ENCODE assay signal across 10 cellular contexts in the genomic region with DNA sequence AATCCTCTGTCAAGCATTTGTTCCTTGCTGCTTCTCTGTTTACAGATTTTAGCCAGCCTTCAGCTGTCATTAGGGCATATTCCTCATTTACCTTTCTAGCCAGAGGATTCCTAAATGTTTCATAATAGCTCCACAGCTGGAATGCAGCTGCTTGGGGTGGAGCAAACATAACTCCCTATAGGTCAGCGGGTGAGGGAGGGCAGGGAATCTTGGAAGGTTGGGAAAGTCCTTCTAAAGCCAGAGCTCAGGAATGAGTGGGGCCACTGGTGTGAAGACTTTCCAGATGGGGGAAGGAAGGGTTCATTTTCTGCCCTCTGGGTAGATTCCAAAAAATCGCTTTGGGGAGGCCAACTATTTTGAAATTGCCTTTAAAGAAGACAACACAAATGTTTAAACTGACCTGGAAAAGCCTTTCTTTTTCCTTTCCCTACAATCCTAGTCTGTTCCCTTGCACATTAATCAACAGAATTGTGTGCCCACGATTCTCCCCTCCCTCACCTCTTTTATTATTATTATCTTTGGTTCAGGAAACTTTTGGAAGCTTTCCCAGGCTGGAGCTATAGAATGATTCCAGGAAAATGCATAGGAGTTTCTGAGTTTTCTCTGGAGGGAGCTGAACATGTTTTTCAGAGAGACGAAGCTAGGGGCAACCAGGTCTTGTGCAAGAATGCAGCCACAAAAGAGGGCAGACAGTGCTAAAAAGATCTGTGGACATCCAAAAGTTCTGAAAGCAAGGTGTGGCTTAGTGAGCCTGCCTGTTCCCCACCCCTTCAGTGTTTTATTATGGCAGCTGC. TPM values are rescaled to one million over a fixed set of nuclear protein-coding genes. Genes with fewer than 3 reads are reported as not detected.
DNase-seq lines count a peak whose midpoint lies in the region; TF ChIP-seq lines count a peak whose summit lies in the region.
"Had no signal": no experiment of that assay in that cellular context is flagged by ENCODE, and none has a peak within 500 bp of the region (broad histone marks: within the 10 kb centered on the region; RNA-seq: fewer than 3 reads in every experiment).

No MANE protein-coding gene starts in this region.

- intact Hi-C loops in colonic mucosa (cut with DNase I) = no loop called here
- intact Hi-C loops in lower leg skin (cut with DNase I; ENCODE audit: low total_unique reads) = no loop called here
- intact Hi-C loops in testis (cut with DNase I; ENCODE audit: low total_unique reads) = loop anchor here (5.0 kb wide), 1 partner anchor 128 kb away; no protein-coding TSS in a partner anchor

- H3K36me3 Mint-ChIP-seq in nephron progenitor cell (ENCODE audit: low read depth) = no peaks in the 10 kb centered on the region

- H3K27ac ChIP-seq in colonic mucosa (peak overlapping the region; percentile 80), testis (peak overlapping the region; percentile 87 to 92)

- peaks cover 69% of the 10 kb centered on the region for H3K4me1 Mint-ChIP-seq in nephron progenitor cell

- DNase-seq in MG63 (peak; percentile 71), colonic mucosa (no peak), lower leg skin (ENCODE audit: low spot score in 2 of 2) (peak; percentile 86 to 93), testis (peak; percentile 79), anterior cingulate cortex (lab: John Stamatoyannopoulos, UW) (no peak), midbrain (lab: John Stamatoyannopoulos, UW) (no peak), nephron progenitor cell (no peak), NCI-H524 treated with DMSO at 0.1 percent for 48 hours (lab: John Stamatoyannopoulos, UW) (no peak)
- DNase-seq: activated CD8-positive, alpha-beta memory T cell treated with anti-CD3 and anti-CD28 coated beads for 24 hours had no signal

- H3K36me3 ChIP-seq in MG63 = no peaks in the 10 kb centered on the region
- no peaks in the 10 kb centered on the region for H3K36me3 ChIP-seq in colonic mucosa
- H3K36me3 ChIP-seq in testis (ENCODE audit: low read depth, missing control alignments) = no peaks in the 10 kb centered on the region

- peak overlapping the region in 1 of 2 donors; percentile 58 for H3K9ac ChIP-seq in colonic mucosa (ENCODE audit: low read depth in 2 of 2, low read length in 2 of 2)

- no peak overlapping the region for H3K4me3 ChIP-seq in MG63
- no peak overlapping the region for H3K4me3 ChIP-seq in colonic mucosa
- no peak overlapping the region for H3K4me3 ChIP-seq in lower leg skin (ENCODE audit: low read depth, poor library complexity, severe bottlenecking)
- no peak overlapping the region for H3K4me3 ChIP-seq in testis
- H3K4me3 ChIP-seq: GM12878 had no signal

- TF ChIP-seq POLR2A in lower leg skin (IDR thresholded peaks at IDR 0.05) (no peak), testis (IDR thresholded peaks at IDR 0.05) (no peak)

- no peaks in the 10 kb centered on the region for H3K9me3 ChIP-seq in MG63
- no peaks in the 10 kb centered on the region for H3K9me3 ChIP-seq in colonic mucosa
- no peaks in the 10 kb centered on the region for H3K9me3 ChIP-seq in testis

- TF ChIP-seq CTCF in colonic mucosa (IDR thresholded peaks at IDR 0.05) = no peak
- TF ChIP-seq CTCF in lower leg skin (IDR thresholded peaks at IDR 0.05) = no peak
- no peak for TF ChIP-seq CTCF in testis (IDR thresholded peaks at IDR 0.05)
- no peak for TF ChIP-seq CTCF in nephron progenitor cell (IDR thresholded peaks at IDR 0.05)

- H3K4me3 Mint-ChIP-seq in nephron progenitor cell = no peak overlapping the region

- H3K27ac Mint-ChIP-seq in nephron progenitor cell = no peak overlapping the region

- WGBS in lower leg skin, 2 donors = 6 to 13% methylated on average over 4 of the region's 4 CpGs
- 21 to 38% methylated on average over 4 of the region's 4 CpGs for WGBS in testis, 2 donors

- H3K9me3 Mint-ChIP-seq in nephron progenitor cell = no peaks in the 10 kb centered on the region

- no peaks in the 10 kb centered on the region for H3K27me3 ChIP-seq in MG63
- H3K27me3 ChIP-seq in colonic mucosa = no peaks in the 10 kb centered on the region
- H3K27me3 ChIP-seq in testis = no peaks in the 10 kb centered on the region

- H3K4me1 ChIP-seq in colonic mucosa (peaks cover 34% of the 10 kb centered on the region), testis (peaks cover 64% of the 10 kb centered on the region)

- H3K27me3 Mint-ChIP-seq in nephron progenitor cell (ENCODE audit: low read depth, poor library complexity) = peaks cover 8% of the 10 kb centered on the region

RNA-seq across cellular contexts. Expression of a gene that starts 16.5 kb away (rescaled TPM):
- total RNA-seq in MG63 (2014; rRNA removed; shearing (Covaris generic); ENCODE audit: low replicate concordance) = 18.1 and 34.9 TPM in 2 replicates
- total RNA-seq in colonic mucosa = 10 to 100 TPM; 18.3 to 27.1 TPM
- 100 to 1,000 TPM in 1 of 4 donors, 10 to 100 TPM in 3; 64.5 to 100 (median 94.0) TPM for total RNA-seq in lower leg skin
- total RNA-seq in testis = 100 to 1,000 TPM in 1 of 2 donors, 10 to 100 TPM in 1; 94.6 to 120 TPM
- 30.9 TPM for polyA plus RNA-seq in testis (ENCODE audit: insufficient read depth, low read depth, low replicate concordance)

RNA-seq across cellular contexts. Expression of a gene that starts 53.1 kb away (rescaled TPM):
- 17.1 and 32.1 TPM in 2 replicates for total RNA-seq in MG63 (2014; rRNA removed; shearing (Covaris generic); ENCODE audit: low replicate concordance)
- total RNA-seq in colonic mucosa (10 to 100 TPM; 18.2 to 38.4 TPM), lower leg skin (10 to 100 TPM; 36.6 to 60.0 (median 52.1) TPM), testis (10 to 100 TPM; 44.5 to 48.3 TPM)
- 23.4 TPM for polyA plus RNA-seq in testis (ENCODE audit: insufficient read depth, low read depth, low replicate concordance)

Comparison
In these comparisons a context has a peak if more than half of its experiments do, and no peak if none do; other contexts are left out.
1. DNase-seq: peak in MG63 (single experiment), lower leg skin (2 of 2) and testis (single experiment); none in colonic mucosa (single experiment), anterior cingulate cortex (0 of 58), midbrain (single experiment), nephron progenitor cell (single experiment) and NCI-H524 treated with DMSO at 0.1 percent for 48 hours (single experiment).